11 cellular contexts compared by ENCODE assay signal in the genomic region with DNA sequence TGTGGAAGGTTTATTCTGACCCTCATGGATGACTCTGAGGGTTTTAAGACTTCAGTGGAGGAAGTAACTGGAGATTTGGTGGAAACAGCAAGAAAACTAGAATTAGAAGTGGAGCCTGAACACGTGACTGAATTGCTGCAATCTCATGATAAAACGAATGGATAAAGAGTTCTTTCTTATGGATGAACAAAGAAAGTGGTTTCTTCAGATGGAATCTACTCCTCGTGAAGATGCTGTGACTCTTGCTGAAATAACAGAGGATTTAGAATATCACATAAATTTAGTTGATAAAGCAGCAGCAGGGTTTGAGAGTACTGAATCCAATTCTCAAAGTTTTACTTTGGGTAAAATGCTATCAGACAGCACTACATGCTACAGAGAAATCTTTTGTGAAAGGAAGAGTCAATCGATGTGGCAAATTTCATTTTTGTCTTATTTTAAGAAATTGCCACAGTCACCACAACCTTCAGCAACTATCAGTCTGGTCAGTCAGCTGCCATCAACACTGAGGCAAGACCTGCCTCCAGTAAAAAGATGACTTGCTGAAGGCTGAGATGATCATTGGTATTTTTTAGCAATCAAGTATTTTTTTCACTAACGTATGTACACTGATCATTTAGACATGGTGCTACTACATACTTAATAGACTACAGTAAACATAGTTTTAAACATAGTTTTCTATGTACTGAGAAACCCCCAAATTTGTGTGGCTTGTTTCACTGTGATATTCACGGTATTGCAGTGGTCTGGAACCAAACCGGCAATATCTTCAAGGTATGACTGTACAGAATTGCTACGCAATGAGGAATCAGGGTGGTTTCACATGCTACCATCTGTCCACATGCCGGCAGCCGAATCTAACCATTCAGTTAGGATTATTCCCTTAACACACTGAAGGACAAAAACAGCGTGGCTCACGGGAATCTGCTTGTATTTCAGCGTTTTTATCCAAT.
DNase-seq lines count a peak whose midpoint lies in the region; ATAC-seq and TF ChIP-seq lines count a peak whose summit lies in the region.
"Had no signal": no experiment of that assay in that cellular context is flagged by ENCODE, and none has a peak within 500 bp of the region (broad histone marks: within the 10 kb centered on the region; RNA-seq: fewer than 3 reads in every experiment).

No MANE protein-coding gene starts in this region.

- no peaks in the 10 kb centered on the region for H3K36me3 ChIP-seq in Peyer's patch
- H3K36me3 ChIP-seq: left lung had no signal

- TF ChIP-seq CTCF in Peyer's patch (IDR thresholded peaks at IDR 0.05) = no peak

- no peak overlapping the region for H3K27ac ChIP-seq in Peyer's patch
- H3K27ac ChIP-seq: left lung had no signal

- no peaks in the 10 kb centered on the region for H3K9me3 ChIP-seq in Peyer's patch
- H3K9me3 ChIP-seq: left lung had no signal

- H3K4me1 ChIP-seq in Peyer's patch = no peaks in the 10 kb centered on the region

- ATAC-seq in GM18909 (IDR thresholded peaks at IDR 0.05; ENCODE audit: poor library complexity, unreplicated experiment) = peak; percentile 92
- peak; percentile 94 for ATAC-seq in GM21723 (IDR thresholded peaks at IDR 0.05; ENCODE audit: unreplicated experiment)
- peak; percentile 94 for ATAC-seq in HG03175 (IDR thresholded peaks at IDR 0.05; ENCODE audit: unreplicated experiment)
- ATAC-seq: activated T-helper 17 cell treated with anti-CD3 and anti-CD28 coated beads, Interleukin-2, amount 50 U/mL, for 72 hours; left lung had no signal

- H3K4me3 ChIP-seq in Peyer's patch = no peak overlapping the region
- H3K4me3 ChIP-seq: left lung had no signal

- TF ChIP-seq POLR2A in Peyer's patch (IDR thresholded peaks at IDR 0.05) = no peak

- peak; percentile 53 for DNase-seq in myocyte (ENCODE audit: low read depth)
- DNase-seq in NCI-H2227 treated with DMSO at 0.1 percent for 48 hours (lab: John Stamatoyannopoulos, UW) = no peak
- no peak for DNase-seq in Peyer's patch
- no peak for DNase-seq in activated effector memory CD4-positive, alpha-beta T cell treated with anti-CD3 and anti-CD28 coated beads, Interleukin-2, amount 50 U/mL, for 16 hours
- DNase-seq: H7; left lung; stimulated activated CD4-positive, alpha-beta T cell treated with anti-CD3 and anti-CD28 coated beads, Interleukin-4, amount 100 ng/mL, for 24 hours had no signal

- H3K27me3 ChIP-seq in Peyer's patch = no peaks in the 10 kb centered on the region
- H3K27me3 ChIP-seq: left lung had no signal
